Comparison of ENCODE assay signal across 7 cellular contexts in genomic region chr1:150515328-150516049, GRCh38. TPM values are rescaled to one million over a fixed set of nuclear protein-coding genes. Genes with fewer than 3 reads are reported as not detected.
A peak's percentile ranks its signal among the peaks of the same experiment; 100 is the strongest.
DNase-seq lines count a peak whose midpoint lies in the region; ATAC-seq, FAIRE-seq and TF ChIP-seq lines count a peak whose summit lies in the region.

TSS of gene FALEC (plus strand) at chr1:150515752.

- DNase-seq in NCI-H187 treated with DMSO at 0.1 percent for 48 hours (lab: John Stamatoyannopoulos, UW) (peak; percentile 94), astrocyte (ENCODE audit: low read depth) (peak; percentile 87), hepatic stellate cell (ENCODE audit: low spot score) (peak; percentile 99), renal cortical epithelial cell (ENCODE audit: low read depth) (peak; percentile 86)
- DNase-seq in T-helper 2 cell treated with Interferon-gamma antibody and Interleukin-4, amounts not matched to agents 5 μg/mL and 100 μg/mL, for 36 hours (ENCODE audit: low spot score) = peak; percentile 96

- H3K9me3 Mint-ChIP-seq in T-helper 2 cell treated with Interferon-gamma antibody and Interleukin-4, amounts not matched to agents 5 μg/mL and 100 μg/mL, for 36 hours = no peaks in the 10 kb centered on the region
- no peaks in the 10 kb centered on the region for H3K9me3 Mint-ChIP-seq in astrocyte (ENCODE audit: unreplicated experiment)

- no peaks in the 10 kb centered on the region for H3K36me3 ChIP-seq in astrocyte (ENCODE audit: insufficient read depth, low read length)

- H3K4me1 Mint-ChIP-seq in T-helper 2 cell treated with Interferon-gamma antibody and Interleukin-4, amounts not matched to agents 5 μg/mL and 100 μg/mL, for 36 hours (ENCODE audit: low read depth) = peaks cover 10% of the 10 kb centered on the region
- peaks cover 11% of the 10 kb centered on the region for H3K4me1 Mint-ChIP-seq in astrocyte (ENCODE audit: low read depth, unreplicated experiment)

- TF ChIP-seq CTCF in astrocyte (IDR thresholded peaks at IDR 0.05; ENCODE audit: insufficient read depth, low read depth, low read length) = no peak

- no peak for FAIRE-seq in astrocyte (lab: Jason Lieb, UNC)

- no peaks in the 10 kb centered on the region for H3K27me3 Mint-ChIP-seq in T-helper 2 cell treated with Interferon-gamma antibody and Interleukin-4, amounts not matched to agents 5 μg/mL and 100 μg/mL, for 36 hours (ENCODE audit: low read depth)
- no peaks in the 10 kb centered on the region for H3K27me3 Mint-ChIP-seq in astrocyte (ENCODE audit: low read depth, unreplicated experiment)

- H3K9ac ChIP-seq in astrocyte (ENCODE audit: low read length) = peak within 1 kb of the TSS; percentile 81

- peak within 1 kb of the TSS; percentile 70 for H3K4me3 ChIP-seq in astrocyte (ENCODE audit: insufficient read depth, low read depth, low read length)

- ATAC-seq in GM18499 (IDR thresholded peaks at IDR 0.05; ENCODE audit: insufficient read depth, unreplicated experiment) (peak; percentile 68), HG02943 (IDR thresholded peaks at IDR 0.05; ENCODE audit: low read depth, unreplicated experiment) (peak; percentile 97)

- H3K79me2 ChIP-seq in astrocyte (ENCODE audit: insufficient read depth, low read length) = peaks cover 3% of the 10 kb centered on the region

- H3K27ac Mint-ChIP-seq in T-helper 2 cell treated with Interferon-gamma antibody and Interleukin-4, amounts not matched to agents 5 μg/mL and 100 μg/mL, for 36 hours = peak within 1 kb of the TSS; percentile 47
- peak within 1 kb of the TSS; percentile 89 for H3K27ac Mint-ChIP-seq in astrocyte (ENCODE audit: unreplicated experiment)

- peaks cover 4% of the 10 kb centered on the region for H3K4me1 ChIP-seq in astrocyte (ENCODE audit: insufficient read depth, low read length)

- peaks cover 4% of the 10 kb centered on the region for H3K36me3 Mint-ChIP-seq in T-helper 2 cell treated with Interferon-gamma antibody and Interleukin-4, amounts not matched to agents 5 μg/mL and 100 μg/mL, for 36 hours (ENCODE audit: low read depth)
- peaks cover 13% of the 10 kb centered on the region for H3K36me3 Mint-ChIP-seq in astrocyte (ENCODE audit: low read depth, unreplicated experiment)

- H3K27ac ChIP-seq in astrocyte (ENCODE audit: low read depth, low read length) = peak within 1 kb of the TSS; percentile 44

- H3K4me3 Mint-ChIP-seq in T-helper 2 cell treated with Interferon-gamma antibody and Interleukin-4, amounts not matched to agents 5 μg/mL and 100 μg/mL, for 36 hours = peak within 1 kb of the TSS; percentile 90
- H3K4me3 Mint-ChIP-seq in astrocyte (ENCODE audit: unreplicated experiment) = peak within 1 kb of the TSS; percentile 87

- H3K4me2 ChIP-seq in astrocyte (ENCODE audit: low read length) = peak within 1 kb of the TSS; percentile 94

- peak within 1 kb of the TSS; percentile 87 for H2AFZ ChIP-seq in astrocyte (ENCODE audit: low read depth, low read length)

- no peaks in the 10 kb centered on the region for H3K27me3 ChIP-seq in astrocyte (ENCODE audit: insufficient read depth, low read length)

- no peaks in the 10 kb centered on the region for H4K20me1 ChIP-seq in astrocyte (ENCODE audit: insufficient read depth, low read length)

- H3K9me3 ChIP-seq in astrocyte (ENCODE audit: insufficient read depth, low read depth, low read length) = no peaks in the 10 kb centered on the region

RNA-seq across cellular contexts. Expression of gene FALEC, which starts in this region (rescaled TPM):
- total RNA-seq in astrocyte (0.43 TPM in 1 of 2 replicates, not detected in the other), renal cortical epithelial cell (not detected in 2 replicates)

Comparison
In these comparisons a context has a peak if more than half of its experiments do, and no peak if none do; other contexts are left out.
1. Peak in every context shown above with its lines: DNase-seq, ATAC-seq, H3K4me3 ChIP-seq and H3K27ac ChIP-seq.
2. Peak in DNase-seq, H3K4me3 ChIP-seq, H3K27ac ChIP-seq, H3K9ac ChIP-seq and H3K4me2 ChIP-seq in astrocyte; RNA of the gene not detected or under 1 TPM.
3. Peak in DNase-seq in renal cortical epithelial cell; RNA of the gene not detected or under 1 TPM.